ENCODE assay signal across 8 cellular contexts in the genomic region with DNA sequence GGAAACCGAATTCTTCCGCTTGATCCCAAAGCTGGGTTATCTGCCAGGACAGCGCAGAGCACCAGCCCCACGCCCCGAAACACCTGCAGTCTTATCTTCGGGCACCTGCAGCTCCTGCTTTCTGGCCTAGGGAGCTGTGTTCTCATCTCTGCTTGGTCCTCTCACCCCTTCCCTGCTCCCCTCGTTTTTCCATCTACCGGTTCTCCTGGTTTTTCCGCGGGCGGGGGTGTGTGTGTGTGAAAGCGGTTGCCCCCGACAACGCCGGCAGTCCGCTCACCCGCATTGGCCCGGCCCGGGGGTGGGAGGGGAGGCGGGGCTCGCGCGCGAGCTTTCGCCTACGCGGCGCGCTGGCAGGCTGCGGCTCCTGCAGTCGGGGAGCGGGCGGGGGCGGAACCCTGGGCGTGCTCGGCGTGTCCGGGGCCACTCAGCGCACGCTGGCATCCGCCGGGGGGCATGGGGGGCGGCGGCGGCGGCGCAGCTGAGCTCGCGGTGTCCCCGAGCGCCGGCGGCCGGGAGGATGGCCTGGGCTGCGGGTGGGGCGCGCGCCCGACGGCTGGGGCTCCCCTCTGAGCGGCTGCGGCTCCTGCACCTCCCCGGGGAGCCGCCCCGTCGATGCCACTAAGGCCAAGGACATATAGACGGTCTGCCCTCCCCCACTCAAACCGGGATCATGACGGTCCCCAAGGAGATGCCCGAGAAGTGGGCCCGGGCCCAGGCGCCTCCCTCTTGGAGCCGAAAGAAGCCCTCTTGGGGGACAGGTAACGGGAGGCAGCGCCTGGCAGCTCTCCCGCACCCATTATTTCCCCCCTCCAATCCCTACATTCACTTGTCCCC. TPM values are rescaled to one million over a fixed set of nuclear protein-coding genes. Genes with fewer than 3 reads are reported as not detected.
DNase-seq lines count a peak whose midpoint lies in the region; ATAC-seq and TF ChIP-seq lines count a peak whose summit lies in the region.

No MANE protein-coding gene starts in this region.

- peak; percentile 45 for ATAC-seq in HG03571 (IDR thresholded peaks at IDR 0.05; ENCODE audit: unreplicated experiment)
- ATAC-seq in Right ventricle myocardium inferior: peak; percentile 76

- H3K79me2 ChIP-seq in SU-DHL-6 (ENCODE audit: insufficient read depth, low read length) (no peaks in the 10 kb centered on the region), parathyroid adenoma (no peaks in the 10 kb centered on the region)

- H3K27ac ChIP-seq in SU-DHL-6 (ENCODE audit: low read depth, low read length): no peak overlapping the region
- H3K27ac ChIP-seq in parathyroid adenoma: no peak overlapping the region
- H3K27ac ChIP-seq in testis: peak overlapping the region; percentile 95 to 99

- no peaks in the 10 kb centered on the region for H3K9me3 Mint-ChIP-seq in activated naive CD8-positive, alpha-beta T cell treated with anti-CD3 and anti-CD28 coated beads for 36 hours

- no peak for TF ChIP-seq POLR2A in testis (IDR thresholded peaks at IDR 0.05)

- peaks cover 44% of the 10 kb centered on the region for H3K4me1 Mint-ChIP-seq in activated naive CD8-positive, alpha-beta T cell treated with anti-CD3 and anti-CD28 coated beads for 36 hours

- H2AFZ ChIP-seq in SU-DHL-6 (ENCODE audit: low read depth, low read length, severe bottlenecking) (peak overlapping the region; percentile 57), parathyroid adenoma (peak overlapping the region; percentile 50)

- H3K4me2 ChIP-seq in SU-DHL-6 (ENCODE audit: low read depth, low read length, poor library complexity, severe bottlenecking): peak overlapping the region; percentile 82
- H3K4me2 ChIP-seq in parathyroid adenoma (ENCODE audit: low read length): peak overlapping the region; percentile 59

- no peaks in the 10 kb centered on the region for H3K27me3 ChIP-seq in SU-DHL-6 (ENCODE audit: low read length)
- H3K27me3 ChIP-seq in parathyroid adenoma (ENCODE audit: control insufficient read depth, insufficient read depth, low read length): no peaks in the 10 kb centered on the region
- no peaks in the 10 kb centered on the region for H3K27me3 ChIP-seq in testis

- 0 out of 2 replicates have a peak, but pooled peaks cover 2% of the 10 kb centered on the region for H3F3A ChIP-seq in SU-DHL-6 (ENCODE audit: insufficient read depth)

- H3K9me2 ChIP-seq in SU-DHL-6 (replicated peaks; ENCODE audit: insufficient read depth, low read length): no peaks in the 10 kb centered on the region

- peak overlapping the region; percentile 92 for H3K27ac Mint-ChIP-seq in activated naive CD8-positive, alpha-beta T cell treated with anti-CD3 and anti-CD28 coated beads for 36 hours

- H3K4me1 ChIP-seq in parathyroid adenoma: peaks cover 3% of the 10 kb centered on the region
- peaks cover 40% of the 10 kb centered on the region for H3K4me1 ChIP-seq in testis

- H3K9ac ChIP-seq in SU-DHL-6 (ENCODE audit: low read length): peak overlapping the region; percentile 15; the same call in 1 of the 2 replicates
- no peak overlapping the region for H3K9ac ChIP-seq in parathyroid adenoma

- H3K4me3 ChIP-seq in SU-DHL-6 (ENCODE audit: insufficient read depth, low read length, poor library complexity, severe bottlenecking) (peak overlapping the region; percentile 54), parathyroid adenoma (ENCODE audit: low read depth, low read length) (peak overlapping the region; percentile 35), testis (peak overlapping the region; percentile 44 to 64)

- H3K36me3 Mint-ChIP-seq in activated naive CD8-positive, alpha-beta T cell treated with anti-CD3 and anti-CD28 coated beads for 36 hours: peaks cover 15% of the 10 kb centered on the region

- intact Hi-C loops in Right ventricle myocardium inferior (cut with DNase I): loop anchor here (5.0 kb wide), 1 partner anchor 79 kb away; a partner anchor contains a TSS
- intact Hi-C loops in testis (cut with DNase I; ENCODE audit: low total_unique reads): no loop called here

- TF ChIP-seq CTCF in SU-DHL-6 (IDR thresholded peaks at IDR 0.05; ENCODE audit: insufficient read depth, low read length, poor library complexity, severe bottlenecking) (no peak), parathyroid adenoma (IDR thresholded peaks at IDR 0.05) (no peak), testis (IDR thresholded peaks at IDR 0.05) (no peak)

- H3K9me3 ChIP-seq in SU-DHL-6 (ENCODE audit: insufficient read depth, low read length): no peaks in the 10 kb centered on the region
- H3K9me3 ChIP-seq in parathyroid adenoma (ENCODE audit: control insufficient read depth, low read length): no peaks in the 10 kb centered on the region
- no peaks in the 10 kb centered on the region for H3K9me3 ChIP-seq in testis

- no peaks in the 10 kb centered on the region for H3K36me3 ChIP-seq in SU-DHL-6 (ENCODE audit: low read length)
- no peaks in the 10 kb centered on the region for H3K36me3 ChIP-seq in parathyroid adenoma (ENCODE audit: control insufficient read depth, insufficient read depth, low read length)
- H3K36me3 ChIP-seq in testis (ENCODE audit: low read depth, missing control alignments): no peaks in the 10 kb centered on the region

- no peaks in the 10 kb centered on the region for H4K20me1 ChIP-seq in SU-DHL-6 (ENCODE audit: low read depth, low read length)

- DNase-seq in EH (ENCODE audit: low read depth) (peak; percentile 80), Right ventricle myocardium inferior (ENCODE audit: missing footprints) (peak; percentile 94), testis (peak; percentile 93), SK-N-DZ (ENCODE audit: low spot score) (no peak)
- DNase-seq in activated naive CD8-positive, alpha-beta T cell treated with anti-CD3 and anti-CD28 coated beads for 36 hours: peak; percentile 94

- H3K4me3 Mint-ChIP-seq in activated naive CD8-positive, alpha-beta T cell treated with anti-CD3 and anti-CD28 coated beads for 36 hours: peak overlapping the region; percentile 80

- no peaks in the 10 kb centered on the region for H3K27me3 Mint-ChIP-seq in activated naive CD8-positive, alpha-beta T cell treated with anti-CD3 and anti-CD28 coated beads for 36 hours

- WGBS in testis, 2 donors: 5 to 7% methylated on average over 21 to 40 of the region's 76 CpGs

RNA-seq across cellular contexts. Expression of a gene that starts 3.2 kb away (rescaled TPM):
- total RNA-seq in activated naive CD8-positive, alpha-beta T cell treated with anti-CD3 and anti-CD28 coated beads for 36 hours: 10 to 100 TPM; 64.9 to 66.4 TPM
- total RNA-seq in Right ventricle myocardium inferior (12.8 TPM), testis (100 to 1,000 TPM; 179 to 204 TPM)
- polyA plus RNA-seq in testis (ENCODE audit: insufficient read depth, low read depth, low replicate concordance): 50.9 TPM
- 60.3 and 71.0 TPM in 2 replicates for polyA plus RNA-seq in SK-N-DZ (2014; cell fraction: cytosol; rRNA removed)
- polyA plus RNA-seq in SK-N-DZ (2014; cell fraction: nucleus; rRNA removed): 138 TPM in 2 replicates

RNA-seq across cellular contexts. Expression of a gene that starts 7.6 kb away (rescaled TPM):
- not detected for total RNA-seq in activated naive CD8-positive, alpha-beta T cell treated with anti-CD3 and anti-CD28 coated beads for 36 hours
- total RNA-seq in Right ventricle myocardium inferior: not detected
- total RNA-seq in testis: 1 to 10 TPM; 2.0 to 2.2 TPM
- 0.41 TPM for polyA plus RNA-seq in testis (ENCODE audit: insufficient read depth, low read depth, low replicate concordance)
- 0.07 TPM in 1 of 2 replicates, not detected in the other for polyA plus RNA-seq in SK-N-DZ (2014; cell fraction: cytosol; rRNA removed)
- polyA plus RNA-seq in SK-N-DZ (2014; cell fraction: nucleus; rRNA removed): not detected in 2 replicates

RNA-seq across cellular contexts. Expression of a gene that starts 56.1 kb away (rescaled TPM):
- total RNA-seq in activated naive CD8-positive, alpha-beta T cell treated with anti-CD3 and anti-CD28 coated beads for 36 hours: 100 to 1,000 TPM; 167 to 181 TPM
- total RNA-seq in Right ventricle myocardium inferior: 184 TPM
- 10 to 100 TPM; 92.7 to 98.9 TPM for total RNA-seq in testis
- 192 TPM for polyA plus RNA-seq in testis (ENCODE audit: insufficient read depth, low read depth, low replicate concordance)
- polyA plus RNA-seq in SK-N-DZ (2014; cell fraction: cytosol; rRNA removed): 222 TPM in 2 replicates
- polyA plus RNA-seq in SK-N-DZ (2014; cell fraction: nucleus; rRNA removed): 209 and 219 TPM in 2 replicates

Comparison
In these comparisons a context has a peak if more than half of its experiments do, and no peak if none do; other contexts are left out.
1. H3K27ac ChIP-seq: peak in testis (2 of 2); none in SU-DHL-6 (single experiment) and parathyroid adenoma (single experiment).
2. Peak in every context shown above with its lines, with median percentiles within 50 percentile points of each other: H3K4me3 ChIP-seq.